ENCODE assay signal across 8 cellular contexts in the genomic region with DNA sequence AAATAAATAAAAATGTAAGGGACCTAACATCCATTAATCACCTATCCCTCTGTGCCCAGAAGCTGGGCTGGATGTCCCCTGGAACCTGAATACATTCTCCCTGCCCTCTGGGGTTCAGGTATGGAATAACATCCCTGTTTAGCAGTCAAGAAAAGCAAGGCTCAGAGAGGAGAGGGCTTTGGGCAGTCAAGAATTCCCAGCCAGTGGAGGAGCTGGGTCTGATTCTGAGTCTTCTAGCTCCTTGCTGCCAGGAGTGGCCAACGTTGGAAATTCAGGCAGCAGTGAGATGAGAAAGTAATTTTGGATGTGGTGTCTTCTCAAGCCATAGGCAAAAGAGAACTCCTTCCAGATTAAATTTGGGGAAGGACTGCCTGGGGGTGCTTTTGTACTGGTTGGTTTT. TPM values are rescaled to one million over a fixed set of nuclear protein-coding genes. Genes with fewer than 3 reads are reported as not detected.
DNase-seq lines count a peak whose midpoint lies in the region; ATAC-seq and TF ChIP-seq lines count a peak whose summit lies in the region.

No MANE protein-coding gene starts in this region.

- DNase-seq in 8988T = peak; percentile 55
- DNase-seq in GM12864 (ENCODE audit: low read depth) = no peak
- DNase-seq in RPMI8226 = peak; percentile 30
- peak; percentile 69 for DNase-seq in fibroblast of the aortic adventitia (ENCODE audit: low read depth)
- DNase-seq in stimulated activated naive CD8-positive, alpha-beta T cell treated with anti-CD3 and anti-CD28 coated beads, Interleukin-15, amount 100 ng/mL, for 72 hours = no peak
- no peak for DNase-seq in CD8-positive, alpha-beta memory T cell
- DNase-seq in stimulated activated naive CD8-positive, alpha-beta T cell treated with anti-CD3 and anti-CD28 coated beads, Interleukin-15, Interleukin-2, amounts not matched to agents 100 U/mL and 50 U/mL, for 24 hours = no peak

- H3K4me3 Mint-ChIP-seq in stimulated activated naive CD8-positive, alpha-beta T cell treated with anti-CD3 and anti-CD28 coated beads, Interleukin-15, amount 100 ng/mL, for 72 hours = no peak overlapping the region
- H3K4me3 Mint-ChIP-seq in CD8-positive, alpha-beta memory T cell = no peak overlapping the region

- no peak overlapping the region for H3K27ac Mint-ChIP-seq in stimulated activated naive CD8-positive, alpha-beta T cell treated with anti-CD3 and anti-CD28 coated beads, Interleukin-15, amount 100 ng/mL, for 72 hours
- H3K27ac Mint-ChIP-seq in CD8-positive, alpha-beta memory T cell = peak overlapping the region in 1 of 8 donors; percentile 51

- CTCF ChIA-PET in CD8-positive, alpha-beta memory T cell (lab: Charles Lee) = interaction anchor here (1.1 to 1.7 kb wide), 5 partner anchors 10 to 75 kb away, joined by 3 to 4 read pairs (median 4); no protein-coding TSS in a partner anchor

- H3K36me3 Mint-ChIP-seq in CD8-positive, alpha-beta memory T cell = peaks cover 0 to 2% (median 0%) of the 10 kb centered on the region in 3 donors

- TF ChIP-seq CTCF in GM12864 (IDR thresholded peaks at IDR 0.05; ENCODE audit: low read depth, low read length, missing control alignments) = peak; percentile 6
- peak; percentile 65 for TF ChIP-seq CTCF in fibroblast of the aortic adventitia (IDR thresholded peaks at IDR 0.05; ENCODE audit: insufficient read depth, low read length)

- peaks cover 66% of the 10 kb centered on the region for H3K27me3 Mint-ChIP-seq in stimulated activated naive CD8-positive, alpha-beta T cell treated with anti-CD3 and anti-CD28 coated beads, Interleukin-15, amount 100 ng/mL, for 72 hours
- peaks cover 45 to 48% of the 10 kb centered on the region in 2 donors for H3K27me3 Mint-ChIP-seq in CD8-positive, alpha-beta memory T cell

- ATAC-seq in stimulated activated naive CD8-positive, alpha-beta T cell treated with anti-CD3 and anti-CD28 coated beads, Interleukin-15, amount 100 ng/mL, for 72 hours = no peak
- ATAC-seq in stimulated activated naive CD8-positive, alpha-beta T cell treated with anti-CD3 and anti-CD28 coated beads, Interleukin-15, Interleukin-2, amounts not matched to agents 100 U/mL and 50 U/mL, for 24 hours = no peak
- ATAC-seq in GM18520 (IDR thresholded peaks at IDR 0.05; ENCODE audit: unreplicated experiment) = no peak

- H3K9me3 Mint-ChIP-seq in stimulated activated naive CD8-positive, alpha-beta T cell treated with anti-CD3 and anti-CD28 coated beads, Interleukin-15, amount 100 ng/mL, for 72 hours = no peaks in the 10 kb centered on the region
- no peaks in the 10 kb centered on the region for H3K9me3 Mint-ChIP-seq in CD8-positive, alpha-beta memory T cell

- peaks cover 34% of the 10 kb centered on the region for H3K4me1 Mint-ChIP-seq in stimulated activated naive CD8-positive, alpha-beta T cell treated with anti-CD3 and anti-CD28 coated beads, Interleukin-15, amount 100 ng/mL, for 72 hours
- H3K4me1 Mint-ChIP-seq in CD8-positive, alpha-beta memory T cell = peaks cover 28 to 37% (median 37%) of the 10 kb centered on the region in 3 donors

- H3K4me3 ChIP-seq in GM12864 (ENCODE audit: low read depth, low read length) (no peak overlapping the region), fibroblast of the aortic adventitia (ENCODE audit: low read depth, low read length) (no peak overlapping the region)
- no peak overlapping the region for H3K4me3 ChIP-seq in CD8-positive, alpha-beta memory T cell (ENCODE audit: low read length)

- H3K27me3 ChIP-seq in CD8-positive, alpha-beta memory T cell (ENCODE audit: insufficient read depth, low read length, poor library complexity, severe bottlenecking) = peaks cover 22% of the 10 kb centered on the region

- no peak overlapping the region for H3K27ac ChIP-seq in CD8-positive, alpha-beta memory T cell (ENCODE audit: low read depth, low read length)

- H3K4me1 ChIP-seq in CD8-positive, alpha-beta memory T cell (ENCODE audit: insufficient read depth, low read length) = peaks cover 17% of the 10 kb centered on the region

- H3K36me3 ChIP-seq in CD8-positive, alpha-beta memory T cell (ENCODE audit: insufficient read depth, low read length) = no peaks in the 10 kb centered on the region

- no peaks in the 10 kb centered on the region for H3K9me3 ChIP-seq in CD8-positive, alpha-beta memory T cell (ENCODE audit: low read length)

- POLR2A ChIA-PET in CD8-positive, alpha-beta memory T cell (lab: Charles Lee) = interaction anchor here (1.6 to 2.3 kb wide), 3 partner anchors 14 to 43 kb away, joined by 4 to 11 read pairs (median 4); partner anchors contain the start of gene ZNFX1

RNA-seq across cellular contexts. Expression of gene ZNFX1, which starts 42.6 kb away (rescaled TPM):
- 41.5 and 54.5 TPM in 2 replicates for total RNA-seq in fibroblast of the aortic adventitia (ENCODE audit: low replicate concordance)
- 10 to 100 TPM; 55.7 to 58.9 TPM for total RNA-seq in CD8-positive, alpha-beta memory T cell
- polyA plus RNA-seq in CD8-positive, alpha-beta memory T cell = 75.9 TPM

Comparison
In these comparisons a context has a peak if more than half of its experiments do, and no peak if none do; other contexts are left out.
1. DNase-seq: peak in 8988T (single experiment), RPMI8226 (single experiment) and fibroblast of the aortic adventitia (single experiment); none in GM12864 (single experiment), stimulated activated naive CD8-positive, alpha-beta T cell treated with anti-CD3 and anti-CD28 coated beads, Interleukin-15, amount 100 ng/mL, for 72 hours (0 of 2), CD8-positive, alpha-beta memory T cell (0 of 5) and stimulated activated naive CD8-positive, alpha-beta T cell treated with anti-CD3 and anti-CD28 coated beads, Interleukin-15, Interleukin-2, amounts not matched to agents 100 U/mL and 50 U/mL, for 24 hours (single experiment).